10 cellular contexts compared by ENCODE assay signal in genomic region chr1:112011231-112011630, GRCh38. TPM values are rescaled to one million over a fixed set of nuclear protein-coding genes. Genes with fewer than 3 reads are reported as not detected.
DNase-seq lines count a peak whose midpoint lies in the region; ATAC-seq and TF ChIP-seq lines count a peak whose summit lies in the region.
"Had no signal": no experiment of that assay in that cellular context is flagged by ENCODE, and none has a peak within 500 bp of the region (broad histone marks: within the 10 kb centered on the region; RNA-seq: fewer than 3 reads in every experiment).

No MANE protein-coding gene starts in this region.

- H3K4me2 ChIP-seq in hepatocyte, result no peak overlapping the region

- WGBS in adrenal gland, 4 donors, result 8 to 37% (median 26%) methylated on average over 2 of the region's 2 CpGs
- WGBS in hepatocyte (ENCODE audit: low lambda C conversion rate, missing lambda C conversion rate), result 56% methylated on average over 2 of the region's 2 CpGs
- 22 to 31% methylated on average over 2 of the region's 2 CpGs for WGBS in thyroid gland, 2 donors

- H3K27ac ChIP-seq in adrenal gland, result no peak overlapping the region
- no peak overlapping the region for H3K27ac ChIP-seq in hepatocyte
- H3K27ac ChIP-seq in thyroid gland, result no peak overlapping the region

- H3K27me3 ChIP-seq in adrenal gland (no peaks in the 10 kb centered on the region), hepatocyte (no peaks in the 10 kb centered on the region), thyroid gland (no peaks in the 10 kb centered on the region)

- DNase-seq in NCI-H2196 (lab: John Stamatoyannopoulos, UW; ENCODE audit: unreplicated experiment) (peak; percentile 9), NCI-H2196 treated with DMSO at 0.1 percent for 48 hours (lab: John Stamatoyannopoulos, UW; ENCODE audit: unreplicated experiment) (no peak), adrenal gland (peak; percentile 34 to 77 (median 70)), hepatocyte (ENCODE audit: low spot score) (peak; percentile 32), thyroid gland (peak; percentile 64 to 67), NCI-H128 (lab: John Stamatoyannopoulos, UW; ENCODE audit: unreplicated experiment) (no peak)
- DNase-seq in activated T-cell treated with anti-CD3 and anti-CD28 coated beads, Interleukin-2, amount 50 U/mL, for 48 hours, result no peak
- DNase-seq: activated CD4-positive, alpha-beta T cell treated with anti-CD3 and anti-CD28 coated beads for 48 hours; T-cell had no signal

- H3K9me2 ChIP-seq in hepatocyte (replicated peaks; ENCODE audit: insufficient read depth), result no peaks in the 10 kb centered on the region

- H3K9me3 ChIP-seq in adrenal gland (replicated peaks in 1 of 3) (no peaks in the 10 kb centered on the region), hepatocyte (ENCODE audit: low read depth) (no peaks in the 10 kb centered on the region), thyroid gland (no peaks in the 10 kb centered on the region)

- ATAC-seq in HG03135 (IDR thresholded peaks at IDR 0.05; ENCODE audit: unreplicated experiment), result no peak
- ATAC-seq: T-cell had no signal

- H2AFZ ChIP-seq in hepatocyte, result no peak overlapping the region

- no peaks in the 10 kb centered on the region for H3K79me2 ChIP-seq in hepatocyte

- TF ChIP-seq CTCF in adrenal gland (IDR thresholded peaks at IDR 0.05) (no peak), hepatocyte (IDR thresholded peaks at IDR 0.05; ENCODE audit: poor library complexity) (no peak), thyroid gland (IDR thresholded peaks at IDR 0.05) (no peak)

- TF ChIP-seq POLR2A in adrenal gland (IDR thresholded peaks at IDR 0.05) (no peak), thyroid gland (IDR thresholded peaks at IDR 0.05) (no peak)

- H3K4me1 ChIP-seq in adrenal gland (replicated peaks in 1 of 2) (peaks cover 0 to 6% of the 10 kb centered on the region in 2 donors), hepatocyte (ENCODE audit: insufficient read depth) (no peaks in the 10 kb centered on the region), thyroid gland (peaks cover 0 to 8% of the 10 kb centered on the region in 2 donors)

- intact Hi-C loops in adrenal gland (cut with DNase I) (no loop called here), thyroid gland (cut with DNase I) (no loop called here)

- H4K20me1 ChIP-seq in hepatocyte (ENCODE audit: insufficient read depth, poor library complexity, severe bottlenecking), result no peaks in the 10 kb centered on the region

- no peaks in the 10 kb centered on the region for H3K36me3 ChIP-seq in adrenal gland (replicated peaks in 1 of 2)
- no peaks in the 10 kb centered on the region for H3K36me3 ChIP-seq in hepatocyte (replicated peaks; ENCODE audit: insufficient read depth, low read depth)
- no peaks in the 10 kb centered on the region for H3K36me3 ChIP-seq in thyroid gland

- H3K4me3 ChIP-seq in adrenal gland, result no peak overlapping the region
- H3K4me3 ChIP-seq in hepatocyte, result no peak overlapping the region
- no peak overlapping the region for H3K4me3 ChIP-seq in thyroid gland (replicated peaks in 1 of 3)

RNA-seq across cellular contexts. Expression of gene KCND3, which starts 21.8 kb away (rescaled TPM):
- 1 to 10 TPM; 2.5 to 6.7 (median 3.8) TPM for total RNA-seq in adrenal gland
- 1 to 10 TPM; 1.2 to 5.6 (median 1.4) TPM for polyA plus RNA-seq in adrenal gland
- 2.4 and 2.7 TPM in 2 replicates for total RNA-seq in hepatocyte
- 1.1 and 1.4 TPM in 2 replicates for polyA plus RNA-seq in hepatocyte
- 1 to 10 TPM; 1.8 to 5.3 (median 4.2) TPM for total RNA-seq in thyroid gland
- total RNA-seq: T-cell had no signal

Comparison
In these comparisons a context has a peak if more than half of its experiments do, and no peak if none do; other contexts are left out.
1. DNase-seq: peak in NCI-H2196 (single experiment), adrenal gland (7 of 7), hepatocyte (single experiment) and thyroid gland (2 of 2); none in NCI-H2196 treated with DMSO at 0.1 percent for 48 hours (single experiment), NCI-H128 (single experiment) and activated T-cell treated with anti-CD3 and anti-CD28 coated beads, Interleukin-2, amount 50 U/mL, for 48 hours (0 of 2).